Comparison of ENCODE assay signal across 1 cellular context in the genomic region with DNA sequence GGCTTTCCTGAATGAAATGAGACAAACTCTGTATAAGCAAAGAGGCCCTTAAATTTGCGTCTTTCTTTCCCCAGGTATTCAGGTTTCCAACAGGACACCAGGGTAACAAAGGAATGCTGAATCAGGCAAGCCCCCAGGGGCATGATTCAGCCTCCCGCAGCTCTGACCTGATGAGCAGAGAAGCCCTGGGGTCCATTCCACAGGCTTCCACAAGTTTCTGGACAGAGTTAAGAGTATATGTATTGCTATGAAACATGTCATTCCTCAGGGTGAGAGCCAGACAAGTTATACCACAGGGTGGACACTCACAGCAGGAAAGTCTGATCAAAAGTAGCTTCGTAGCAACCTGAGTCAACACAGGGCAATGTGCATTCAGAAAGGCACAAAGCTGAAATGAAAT.
TF ChIP-seq lines count a peak whose summit lies in the region.

No MANE protein-coding gene starts in this region.

TF ChIP-seq in GM23338, 12 proteins besides CTCF, POLR2A, EP300 and RAD21:
- TF ChIP-seq, protein P1, sequence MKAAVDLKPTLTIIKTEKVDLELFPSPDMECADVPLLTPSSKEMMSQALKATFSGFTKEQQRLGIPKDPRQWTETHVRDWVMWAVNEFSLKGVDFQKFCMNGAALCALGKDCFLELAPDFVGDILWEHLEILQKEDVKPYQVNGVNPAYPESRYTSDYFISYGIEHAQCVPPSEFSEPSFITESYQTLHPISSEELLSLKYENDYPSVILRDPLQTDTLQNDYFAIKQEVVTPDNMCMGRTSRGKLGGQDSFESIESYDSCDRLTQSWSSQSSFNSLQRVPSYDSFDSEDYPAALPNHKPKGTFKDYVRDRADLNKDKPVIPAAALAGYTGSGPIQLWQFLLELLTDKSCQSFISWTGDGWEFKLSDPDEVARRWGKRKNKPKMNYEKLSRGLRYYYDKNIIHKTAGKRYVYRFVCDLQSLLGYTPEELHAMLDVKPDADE (IDR thresholded peaks at IDR 0.05) = no peak
- no peak for TF ChIP-seq POLR2AphosphoS5 (IDR thresholded peaks at IDR 0.05; ENCODE audit: low read depth)
- TF ChIP-seq JUNB (IDR thresholded peaks at IDR 0.05; ENCODE audit: unreplicated experiment) = no peak
- no peak for TF ChIP-seq ZNF331 (CRISPR knock-in tag; IDR thresholded peaks at IDR 0.05; ENCODE audit: low read depth)
- no peak for TF ChIP-seq EZH2phosphoT487 (IDR thresholded peaks at IDR 0.05; ENCODE audit: unreplicated experiment)
- TF ChIP-seq STAT1 (IDR thresholded peaks at IDR 0.05; ENCODE audit: unreplicated experiment) = no peak
